12 cellular contexts compared by ENCODE assay signal in genomic region chr1:205664399-205665108, GRCh38. TPM values are rescaled to one million over a fixed set of nuclear protein-coding genes. Genes with fewer than 3 reads are reported as not detected.
A peak's percentile ranks its signal among the peaks of the same experiment; 100 is the strongest.
DNase-seq lines count a peak whose midpoint lies in the region; ATAC-seq and TF ChIP-seq lines count a peak whose summit lies in the region.
"Had no signal": no experiment of that assay in that cellular context is flagged by ENCODE, and none has a peak within 500 bp of the region (broad histone marks: within the 10 kb centered on the region; RNA-seq: fewer than 3 reads in every experiment).

No MANE protein-coding gene starts in this region.

- TF ChIP-seq POLR2A in stomach (IDR thresholded peaks at IDR 0.05): no peak

- intact Hi-C loops in stomach (cut with DNase I; ENCODE audit: low total_unique reads) (loop anchor here (10.0 kb wide), 1 partner anchor 50 kb away; no protein-coding TSS in a partner anchor), lower lobe of right lung (cut with DNase I) (no loop called here)

- TF ChIP-seq CTCF in fibroblast of pulmonary artery (IDR thresholded peaks at IDR 0.05; ENCODE audit: low read length, missing control alignments): no peak
- TF ChIP-seq CTCF in stomach (IDR thresholded peaks at IDR 0.05): no peak
- no peak for TF ChIP-seq CTCF in lower lobe of right lung (IDR thresholded peaks at IDR 0.05)

- no peaks in the 10 kb centered on the region for H3K9me3 ChIP-seq in SK-N-MC (ENCODE audit: low read depth, low read length)
- no peaks in the 10 kb centered on the region for H3K9me3 ChIP-seq in stomach
- H3K9me3 ChIP-seq in lower lobe of right lung: no peaks in the 10 kb centered on the region
- H3K9me3 ChIP-seq: testis had no signal

- WGBS in stomach, 5 donors: 34 to 46% (median 37%) methylated on average over 13 to 20 of the region's 20 CpGs

- H3K4me3 ChIP-seq in SK-N-MC (peak overlapping the region; percentile 22; the same call in 1 of the 2 replicates), fibroblast of pulmonary artery (replicated peaks; ENCODE audit: low read depth, low read length) (no peak overlapping the region), stomach (peak overlapping the region in 2 of 4 donors; percentile 6 to 15), lower lobe of right lung (no peak overlapping the region)
- H3K4me3 ChIP-seq: testis had no signal

- H3K4me1 ChIP-seq in stomach (peaks cover 27 to 95% (median 47%) of the 10 kb centered on the region in 4 donors), lower lobe of right lung (peaks cover 23% of the 10 kb centered on the region)
- H3K4me1 ChIP-seq: testis had no signal

- H3K27ac ChIP-seq in SK-N-MC (no peak overlapping the region), stomach (peak overlapping the region; percentile 55 to 87 (median 73)), lower lobe of right lung (no peak overlapping the region)
- H3K27ac ChIP-seq: testis had no signal

- peak overlapping the region; percentile 20 for H3K9ac ChIP-seq in SK-N-MC (ENCODE audit: insufficient read length)

- peaks cover 0 to 14% (median 0%) of the 10 kb centered on the region in 3 donors for H3K27me3 ChIP-seq in stomach
- peaks cover under 1% of the 10 kb centered on the region for H3K27me3 ChIP-seq in lower lobe of right lung (ENCODE audit: low read depth)
- H3K27me3 ChIP-seq: testis had no signal

- H3K36me3 ChIP-seq in SK-N-MC (ENCODE audit: insufficient read depth, low read length): no peaks in the 10 kb centered on the region
- peaks cover 0 to 8% (median 0%) of the 10 kb centered on the region in 4 donors for H3K36me3 ChIP-seq in stomach
- H3K36me3 ChIP-seq in lower lobe of right lung: no peaks in the 10 kb centered on the region

- DNase-seq in DMS 273 (lab: John Stamatoyannopoulos, UW; ENCODE audit: unreplicated experiment) (peak; percentile 40), DMS 273 treated with DMSO at 0.1 percent for 48 hours (lab: John Stamatoyannopoulos, UW) (no peak), SK-N-MC (ENCODE audit: low read depth, low spot score) (no peak), fibroblast of pulmonary artery (ENCODE audit: low read depth) (peak; percentile 40), stomach (peak; percentile 68), lower lobe of right lung (no peak)
- DNase-seq: 8988T; activated CD8-positive, alpha-beta memory T cell treated with anti-CD3 and anti-CD28 coated beads, Interleukin-2, amount 50 U/mL, for 48 hours; stimulated activated CD4-positive, alpha-beta T cell treated with anti-CD3 and anti-CD28 coated beads, Interleukin-2, amount 100 ng/mL, for 48 hours; testis had no signal

- ATAC-seq in lower lobe of right lung (no peak), HG03045 (IDR thresholded peaks at IDR 0.05; ENCODE audit: unreplicated experiment) (no peak), HG03095 (IDR thresholded peaks at IDR 0.05; ENCODE audit: unreplicated experiment) (no peak)

- no peak for TF ChIP-seq EP300 in stomach (IDR thresholded peaks at IDR 0.05)

RNA-seq across cellular contexts. Expression of gene SLC45A3, which starts 15.8 kb away (rescaled TPM):
- total RNA-seq in stomach (10 to 100 TPM in 3 of 5 donors, 1 to 10 TPM in 2; 4.5 to 30.1 (median 21.4) TPM), lower lobe of right lung (6.8 TPM)
- 1 to 10 TPM; 1.6 to 8.2 (median 3.8) TPM for polyA plus RNA-seq in stomach

RNA-seq across cellular contexts. Expression of gene ELK4, which starts 32.7 kb away (rescaled TPM):
- total RNA-seq in stomach (10 to 100 TPM in 4 of 5 donors, 1 to 10 TPM in 1; 8.0 to 38.7 (median 18.1) TPM), lower lobe of right lung (62.8 TPM)
- 1 to 10 TPM; 3.5 to 4.1 (median 4.0) TPM for polyA plus RNA-seq in stomach

Comparison
In these comparisons a context has a peak if more than half of its experiments do, and no peak if none do; other contexts are left out.
1. DNase-seq: peak in DMS 273 (single experiment), fibroblast of pulmonary artery (single experiment) and stomach (single experiment); none in DMS 273 treated with DMSO at 0.1 percent for 48 hours (single experiment), SK-N-MC (single experiment) and lower lobe of right lung (single experiment).
2. H3K27ac ChIP-seq: peak in stomach (5 of 5); none in SK-N-MC (single experiment) and lower lobe of right lung (single experiment).